ENCODE assay signal across 29 cellular contexts in genomic region chr1:167339405-167339804, GRCh38.
"Had no signal": no experiment of that assay in that cellular context is flagged by ENCODE, and none has a peak within 500 bp of the region (broad histone marks: within the 10 kb centered on the region; RNA-seq: fewer than 3 reads in every experiment).

No MANE protein-coding gene starts in this region.

- FAIRE-seq: keratinocyte, pancreas had no signal

- H3K4me1 ChIP-seq: lower lobe of right lung, pancreas, prostate gland, tibial nerve, uterus had no signal

- ATAC-seq: left cardiac atrium; left lung; lower lobe of right lung; naive thymus-derived CD8-positive, alpha-beta T cell; pancreas; right cardiac atrium; sciatic nerve; stimulated activated effector memory CD8-positive, alpha-beta T cell treated with anti-CD3 and anti-CD28 coated beads, Interleukin-12 subunit alpha, Interleukin-12 subunit beta, amount 100 ng/mL, for 72 hours; stimulated activated naive CD8-positive, alpha-beta T cell treated with anti-CD3 and anti-CD28 coated beads, Interleukin-15, amount 100 ng/mL, for 72 hours had no signal

- H3K4me1 Mint-ChIP-seq: nephron had no signal

- H3K4me3 Mint-ChIP-seq: naive thymus-derived CD8-positive, alpha-beta T cell; nephron; neural crest cell; stimulated activated effector memory CD8-positive, alpha-beta T cell treated with anti-CD3 and anti-CD28 coated beads, Interleukin-12 subunit alpha, Interleukin-12 subunit beta, amount 100 ng/mL, for 72 hours; stimulated activated naive CD8-positive, alpha-beta T cell treated with anti-CD3 and anti-CD28 coated beads, Interleukin-15, amount 100 ng/mL, for 72 hours; type B pancreatic cell had no signal

- H3K36me3 ChIP-seq: lower lobe of right lung, pancreas, prostate gland, uterus had no signal

- H3K9me3 ChIP-seq: pancreas, prostate gland, uterus had no signal

- H3K27me3 Mint-ChIP-seq: naive thymus-derived CD8-positive, alpha-beta T cell; stimulated activated naive CD8-positive, alpha-beta T cell treated with anti-CD3 and anti-CD28 coated beads, Interleukin-15, amount 100 ng/mL, for 72 hours; type B pancreatic cell had no signal

- H3K27ac ChIP-seq: left lung, lower lobe of right lung, pancreas, prostate gland, skin epidermis, tibial nerve, uterus had no signal

- H3K27me3 ChIP-seq: left lung, pancreas, tibial nerve, uterus had no signal

- H3K4me3 ChIP-seq: left lung, lower lobe of right lung, pancreas, prostate gland, skin epidermis, tibial nerve, uterus had no signal

- H3K9me3 Mint-ChIP-seq: stimulated activated effector memory CD8-positive, alpha-beta T cell treated with anti-CD3 and anti-CD28 coated beads, Interleukin-12 subunit alpha, Interleukin-12 subunit beta, amount 100 ng/mL, for 72 hours; stimulated activated naive CD8-positive, alpha-beta T cell treated with anti-CD3 and anti-CD28 coated beads, Interleukin-15, amount 100 ng/mL, for 72 hours had no signal

- DNase-seq: hippocampal formation; kidney glomerular epithelial cell; left cardiac atrium; left lung; lower lobe of right lung; mammary epithelial cell; mesenchymal stem cell; naive thymus-derived CD8-positive, alpha-beta T cell; nucleus accumbens; pancreas; posterior cingulate gyrus; retina; right cardiac atrium; stimulated activated CD4-positive, alpha-beta T cell treated with anti-CD3 and anti-CD28 coated beads, Interleukin-12 subunit alpha, Interleukin-12 subunit beta, amount 100 ng/mL, for 4 hours; stimulated activated CD4-positive, alpha-beta T cell treated with anti-CD3 and anti-CD28 coated beads, Interleukin-15, amount 100 ng/mL, for 24 hours; stimulated activated CD4-positive, alpha-beta T cell treated with anti-CD3 and anti-CD28 coated beads, Interleukin-4, amount 100 ng/mL, for 24 hours; stimulated activated naive CD4-positive, alpha-beta T cell treated with Interleukin-2 at 50 U/mL for 16 hours; stimulated activated naive CD8-positive, alpha-beta T cell treated with anti-CD3 and anti-CD28 coated beads, Interleukin-15, amount 100 ng/mL, for 72 hours; substantia nigra; uterus had no signal

- H3K27ac Mint-ChIP-seq: naive thymus-derived CD8-positive, alpha-beta T cell; nephron; stimulated activated effector memory CD8-positive, alpha-beta T cell treated with anti-CD3 and anti-CD28 coated beads, Interleukin-12 subunit alpha, Interleukin-12 subunit beta, amount 100 ng/mL, for 72 hours; stimulated activated naive CD8-positive, alpha-beta T cell treated with anti-CD3 and anti-CD28 coated beads, Interleukin-15, amount 100 ng/mL, for 72 hours; type B pancreatic cell had no signal
